17 cellular contexts compared by ENCODE assay signal in genomic region chr10:71571460-71572175, GRCh38.
A peak's percentile ranks its signal among the peaks of the same experiment; 100 is the strongest.
DNase-seq lines count a peak whose midpoint lies in the region; ATAC-seq, FAIRE-seq and TF ChIP-seq lines count a peak whose summit lies in the region.
"Had no signal": no experiment of that assay in that cellular context is flagged by ENCODE, and none has a peak within 500 bp of the region (broad histone marks: within the 10 kb centered on the region; RNA-seq: fewer than 3 reads in every experiment).

No MANE protein-coding gene starts in this region.

- H3K4me3 ChIP-seq in LNCaP clone FGC (ENCODE audit: low read depth, low read length) (no peak overlapping the region), mucosa of descending colon (no peak overlapping the region), stomach (no peak overlapping the region)
- H3K4me3 ChIP-seq: BLaER1, HAP-1 had no signal

- H3K36me3 ChIP-seq in mucosa of descending colon (ENCODE audit: low read depth) (no peaks in the 10 kb centered on the region), stomach (no peaks in the 10 kb centered on the region)
- H3K36me3 ChIP-seq: BLaER1, HAP-1 had no signal

- TF ChIP-seq EP300 in stomach (IDR thresholded peaks at IDR 0.05) = no peak

- H3K36me3 Mint-ChIP-seq in dendritic cell treated with granulocyte-macrophage colony-stimulating factor and Interleukin-4, amounts not matched to agents 40 ng/mL and 50 ng/mL, for 4 days (ENCODE audit: low read depth) = no peaks in the 10 kb centered on the region
- H3K36me3 Mint-ChIP-seq: CD8-positive, alpha-beta T cell had no signal

- no peak for FAIRE-seq in H54 (lab: Jason Lieb, UNC)
- FAIRE-seq: H1 had no signal

- no peaks in the 10 kb centered on the region for H3K27me3 Mint-ChIP-seq in dendritic cell treated with granulocyte-macrophage colony-stimulating factor and Interleukin-4, amounts not matched to agents 40 ng/mL and 50 ng/mL, for 4 days

- TF ChIP-seq CTCF in LNCaP clone FGC (IDR thresholded peaks at IDR 0.05; ENCODE audit: control insufficient read depth, extremely low read depth, insufficient read depth) (0 out of 2 replicates have a peak, but pooled peaks have one; percentile 0), mucosa of descending colon (IDR thresholded peaks at IDR 0.05) (no peak), stomach (IDR thresholded peaks at IDR 0.05) (no peak)

- WGBS in stomach, 5 donors = 82 to 90% (median 84%) methylated on average over 11 to 15 of the region's 15 CpGs

- ATAC-seq in mucosa of descending colon = peak; percentile 49
- ATAC-seq: CD8-positive, alpha-beta T cell had no signal

- no peaks in the 10 kb centered on the region for H3K9me3 Mint-ChIP-seq in dendritic cell treated with granulocyte-macrophage colony-stimulating factor and Interleukin-4, amounts not matched to agents 40 ng/mL and 50 ng/mL, for 4 days
- H3K9me3 Mint-ChIP-seq: CD8-positive, alpha-beta T cell had no signal

- DNase-seq in LNCaP clone FGC (ENCODE audit: low read depth) = peak; percentile 67
- DNase-seq in mucosa of descending colon = peak in 1 of 3 donors; percentile 50
- DNase-seq in stomach = peak; percentile 31
- no peak for DNase-seq in globus pallidus (ENCODE audit: low spot score)
- no peak for DNase-seq in NCI-H82 (lab: John Stamatoyannopoulos, UW)
- no peak for DNase-seq in H54 (ENCODE audit: insufficient read length, low spot score)
- DNase-seq in putamen (ENCODE audit: low spot score) = no peak
- DNase-seq: 8988T; Calu3; CD8-positive, alpha-beta T cell; DMS79 treated with DMSO at 0.1 percent for 48 hours; GF-D8 had no signal

- H3K9me3 ChIP-seq in mucosa of descending colon (no peaks in the 10 kb centered on the region), stomach (no peaks in the 10 kb centered on the region)
- H3K9me3 ChIP-seq: BLaER1, HAP-1 had no signal

- TF ChIP-seq POLR2A in stomach (IDR thresholded peaks at IDR 0.05) = no peak
- no peak for TF ChIP-seq POLR2A in H54 (IDR thresholded peaks at IDR 0.05; ENCODE audit: low read depth, low read length)

- H3K27me3 ChIP-seq in stomach = no peaks in the 10 kb centered on the region
- H3K27me3 ChIP-seq: BLaER1 had no signal

- H3K27ac ChIP-seq in stomach = no peak overlapping the region
- H3K27ac ChIP-seq: BLaER1, HL-60 had no signal

- intact Hi-C loops in dendritic cell treated with granulocyte-macrophage colony-stimulating factor and Interleukin-4, amounts not matched to agents 40 ng/mL and 50 ng/mL, for 4 days (cut with micrococcal nuclease) = loop anchor here (2.0 to 5.0 kb wide), 2 partner anchors 84 to 187 kb away; no protein-coding TSS in a partner anchor
- intact Hi-C loops in mucosa of descending colon (cut with DNase I, micrococcal nuclease) = loop anchor here in 1 of 2 donors (10.0 kb wide), 1 partner anchor 257 kb away; the partner anchor contains the start of gene SLC29A3
- intact Hi-C loops in stomach (cut with DNase I; ENCODE audit: low total_unique reads) = loop anchor here (5.0 kb wide), 1 partner anchor 259 kb away; no protein-coding TSS in a partner anchor

- peaks cover 9% of the 10 kb centered on the region for H3K4me1 Mint-ChIP-seq in dendritic cell treated with granulocyte-macrophage colony-stimulating factor and Interleukin-4, amounts not matched to agents 40 ng/mL and 50 ng/mL, for 4 days (ENCODE audit: low read depth)

- H3K4me3 Mint-ChIP-seq in dendritic cell treated with granulocyte-macrophage colony-stimulating factor and Interleukin-4, amounts not matched to agents 40 ng/mL and 50 ng/mL, for 4 days = no peak overlapping the region
- H3K4me3 Mint-ChIP-seq: CD8-positive, alpha-beta T cell had no signal

- H3K4me1 ChIP-seq in mucosa of descending colon (ENCODE audit: low read depth) (no peaks in the 10 kb centered on the region), stomach (no peaks in the 10 kb centered on the region)
- H3K4me1 ChIP-seq: HAP-1 had no signal

- peak overlapping the region; percentile 29 for H3K27ac Mint-ChIP-seq in dendritic cell treated with granulocyte-macrophage colony-stimulating factor and Interleukin-4, amounts not matched to agents 40 ng/mL and 50 ng/mL, for 4 days
- H3K27ac Mint-ChIP-seq: CD8-positive, alpha-beta T cell had no signal

Comparison
In these comparisons a context has a peak if more than half of its experiments do, and no peak if none do; other contexts are left out.
1. DNase-seq: peak in LNCaP clone FGC (single experiment) and stomach (single experiment); none in globus pallidus (single experiment), NCI-H82 (single experiment), H54 (single experiment) and putamen (single experiment).